In genomic region chr9:83707768-83708514, GRCh38 we compare ENCODE assay signal across 8 cellular contexts. TPM values are rescaled to one million over a fixed set of nuclear protein-coding genes. Genes with fewer than 3 reads are reported as not detected.
DNase-seq lines count a peak whose midpoint lies in the region; ATAC-seq and TF ChIP-seq lines count a peak whose summit lies in the region.

TSS of gene UBQLN1 (minus strand) at chr9:83707958. CDS start at chr9:83707679, 279 bp downstream.

- H3K4me3 ChIP-seq in upper lobe of left lung = peak within 1 kb of the TSS; percentile 61 to 82 (median 80)

- TF ChIP-seq CTCF in upper lobe of left lung (IDR thresholded peaks at IDR 0.05) = peak in 4 of 6 experiments; percentile 34 to 71 (median 45)

- no peaks in the 10 kb centered on the region for H3K27me3 ChIP-seq in upper lobe of left lung

- TF ChIP-seq POLR2A in upper lobe of left lung (IDR thresholded peaks at IDR 0.05) = peak; percentile 77 to 98 (median 98)

- DNase-seq in NCI-H1694 (lab: John Stamatoyannopoulos, UW) = peak; percentile 85
- peak; percentile 95 for DNase-seq in amniotic epithelial cell (ENCODE audit: low read depth)
- peak; percentile 96 for DNase-seq in left cardiac atrium
- peak; percentile 98 for DNase-seq in posterior vena cava (ENCODE audit: low spot score)
- peak; percentile 94 to 98 for DNase-seq in upper lobe of left lung

- peak within 1 kb of the TSS; percentile 98 to 99 (median 99) for H3K27ac ChIP-seq in upper lobe of left lung

- peak; percentile 82 for ATAC-seq in GM18498 (IDR thresholded peaks at IDR 0.05; ENCODE audit: unreplicated experiment)
- ATAC-seq in HG02885 (IDR thresholded peaks at IDR 0.05; ENCODE audit: poor library complexity, unreplicated experiment) = peak; percentile 71
- ATAC-seq in left cardiac atrium = peak; percentile 95 to 96
- peak; percentile 97 for ATAC-seq in upper lobe of left lung (ENCODE audit: low FRiP score in 2 of 2)

- intact Hi-C loops in T-helper 1 cell treated with Interleukin-12 subunit alpha and Interleukin-12 subunit beta and Interleukin-4 antibody, amounts not matched to agents 30 ng/mL and 1 ng/mL, for 36 hours (cut with micrococcal nuclease) = loop anchor here (1.0 to 5.0 kb wide), 9 partner anchors 19 to 609 kb away; partner anchors contain the start of genes GKAP1, HNRNPK, IDNK and KIF27
- intact Hi-C loops in left cardiac atrium (cut with DNase I) (no loop called here), posterior vena cava (cut with DNase I) (no loop called here)

- 0 to 1% methylated on average over 34 to 55 of the region's 67 CpGs for WGBS in upper lobe of left lung, 2 donors

- TF ChIP-seq EP300 in upper lobe of left lung (IDR thresholded peaks at IDR 0.05) = peak in 1 of 4 donors; percentile 66

- no peaks in the 10 kb centered on the region for H3K9me3 ChIP-seq in upper lobe of left lung

- peaks cover 13 to 40% (median 16%) of the 10 kb centered on the region in 4 donors for H3K4me1 ChIP-seq in upper lobe of left lung

- no peaks in the 10 kb centered on the region for H3K36me3 ChIP-seq in upper lobe of left lung

RNA-seq across cellular contexts. Expression of gene UBQLN1, which starts in this region (rescaled TPM):
- 116 and 120 TPM in 2 replicates for total RNA-seq in T-helper 1 cell treated with Interleukin-12 subunit alpha and Interleukin-12 subunit beta and Interleukin-4 antibody, amounts not matched to agents 30 ng/mL and 1 ng/mL, for 36 hours
- total RNA-seq in left cardiac atrium (10 to 100 TPM; 73.3 to 87.9 TPM), posterior vena cava (100 to 1,000 TPM in 1 of 2 donors, 10 to 100 TPM in 1; 75.6 to 101 TPM), upper lobe of left lung (100 to 1,000 TPM in 2 of 6 donors, 10 to 100 TPM in 4; 75.6 to 113 (median 84.7) TPM)

Comparison
In these comparisons a context has a peak if more than half of its experiments do, and no peak if none do; other contexts are left out.
1. Peak in every context shown above with its lines: DNase-seq, ATAC-seq, H3K4me3 ChIP-seq and H3K27ac ChIP-seq.